2 cellular contexts compared by ENCODE assay signal in genomic region chr9:102035929-102036328, GRCh38.
TF ChIP-seq lines count a peak whose summit lies in the region.

No MANE protein-coding gene starts in this region.

TF ChIP-seq in liver, 16 proteins besides CTCF, POLR2A, EP300 and RAD21 (continued from another document):
- TF ChIP-seq REST (IDR thresholded peaks at IDR 0.05) (no peak), GABPA (IDR thresholded peaks at IDR 0.05 in 1 of 2, conservative IDR thresholded peaks at IDR 0.05 in 1 of 2) (no peak), EGR1 (IDR thresholded peaks at IDR 0.05; ENCODE audit: low read depth in 2 of 2) (no peak), ATF3 (IDR thresholded peaks at IDR 0.05) (peak; percentile 60), ZBTB33 (IDR thresholded peaks at IDR 0.05) (no peak), MAX (IDR thresholded peaks at IDR 0.05) (no peak), HNF4A (conservative IDR thresholded peaks at IDR 0.05) (no peak), YY1 (IDR thresholded peaks at IDR 0.05) (peak; percentile 71), JUND (IDR thresholded peaks at IDR 0.05) (peak in 1 of 2 donors; percentile 20), SP1 (IDR thresholded peaks at IDR 0.05) (peak; percentile 25), TAF1 (conservative IDR thresholded peaks at IDR 0.05) (no peak)

TF ChIP-seq in HepG2, 621 proteins besides CTCF, POLR2A, EP300 and RAD21 (continued from another document):
- TF ChIP-seq ZNF816 (CRISPR knock-in tag; IDR thresholded peaks at IDR 0.05; ENCODE audit: borderline replicate concordance) (no peak), CBX2 (IDR thresholded peaks at IDR 0.05; ENCODE audit: low read depth, low read length) (no peak), CBX2 (CRISPR knock-in tag; IDR thresholded peaks at IDR 0.05; ENCODE audit: low read depth) (no peak), ZNF121 (CRISPR knock-in tag; IDR thresholded peaks at IDR 0.05) (no peak), ZNF564 (CRISPR knock-in tag; IDR thresholded peaks at IDR 0.05) (no peak), ZNF253 (CRISPR knock-in tag; IDR thresholded peaks at IDR 0.05; ENCODE audit: borderline replicate concordance) (no peak), ZBTB20 (CRISPR knock-in tag; IDR thresholded peaks at IDR 0.05; ENCODE audit: borderline replicate concordance, low read depth) (no peak), ZMYM4 (CRISPR knock-in tag; IDR thresholded peaks at IDR 0.05) (no peak), SALL2 (CRISPR knock-in tag; IDR thresholded peaks at IDR 0.05) (no peak), HOXA7 (CRISPR knock-in tag; IDR thresholded peaks at IDR 0.05) (no peak), MLLT10 (CRISPR knock-in tag; IDR thresholded peaks at IDR 0.05) (no peak)
